Comparison of ENCODE assay signal across 8 cellular contexts in the genomic region with DNA sequence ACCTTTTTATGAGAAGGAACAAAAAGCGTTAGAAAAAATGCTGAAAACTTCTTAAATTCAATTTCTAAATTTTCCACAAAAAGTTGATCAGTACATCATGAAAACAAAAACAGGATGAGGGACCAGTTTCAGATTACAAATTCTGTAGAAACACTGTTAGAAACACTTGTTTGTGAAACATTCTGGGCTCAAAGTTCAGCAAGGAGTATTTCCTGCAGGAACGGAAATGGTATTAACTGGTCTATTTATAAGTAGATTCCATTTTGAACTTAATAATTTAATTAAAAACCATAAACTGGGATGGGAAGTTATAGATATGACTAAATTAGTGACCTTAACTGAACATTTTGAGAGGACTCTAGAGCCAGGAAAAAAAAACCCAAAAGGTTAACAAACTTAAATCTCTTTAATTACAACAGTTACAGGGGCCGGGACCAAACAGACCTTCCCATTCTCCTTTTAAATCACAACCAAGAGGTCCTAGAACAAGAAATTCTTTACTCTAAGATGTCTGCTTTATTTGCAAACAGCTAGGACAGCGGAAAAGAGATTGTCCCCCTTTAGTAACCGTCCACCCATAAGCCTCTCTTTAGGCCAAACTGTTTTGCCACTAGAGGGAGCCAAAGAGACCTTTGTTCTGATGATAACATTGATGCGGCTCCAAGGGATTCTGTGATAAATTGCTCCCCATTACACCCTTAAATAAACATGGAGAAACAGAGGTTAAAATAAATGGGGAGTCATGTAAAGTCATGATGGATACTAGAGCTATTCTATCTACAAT.
DNase-seq lines count a peak whose midpoint lies in the region; ATAC-seq and TF ChIP-seq lines count a peak whose summit lies in the region.

No MANE protein-coding gene starts in this region.

- no peaks in the 10 kb centered on the region for H3K4me1 ChIP-seq in mucosa of descending colon (ENCODE audit: low read depth)

- TF ChIP-seq CTCF in mucosa of descending colon (IDR thresholded peaks at IDR 0.05): peak; percentile 16

- peaks cover 12% of the 10 kb centered on the region for H3K9me3 ChIP-seq in mucosa of descending colon

- H3K36me3 ChIP-seq in mucosa of descending colon (ENCODE audit: low read depth): no peaks in the 10 kb centered on the region

- no peak overlapping the region for H3K4me3 ChIP-seq in mucosa of descending colon

- ATAC-seq in GM19395 (IDR thresholded peaks at IDR 0.05; ENCODE audit: unreplicated experiment) (peak; percentile 88), mucosa of descending colon (no peak), GM21423 (IDR thresholded peaks at IDR 0.05; ENCODE audit: unreplicated experiment) (no peak)

- DNase-seq in NCI-H510A treated with DMSO at 0.1 percent for 48 hours (lab: John Stamatoyannopoulos, UW): peak; percentile 4
- no peak for DNase-seq in NCI-H510A (lab: John Stamatoyannopoulos, UW)
- DNase-seq in NCI-H1105 (lab: John Stamatoyannopoulos, UW): peak; percentile 47
- peak; percentile 20 to 62 for DNase-seq in T47D (ENCODE audit: low read depth in 1 of 2, low spot score in 1 of 2)
- peak in 1 of 3 donors; percentile 63 for DNase-seq in mucosa of descending colon
- no peak for DNase-seq in hippocampal formation (lab: John Stamatoyannopoulos, UW)

- in situ Hi-C loops in T47D (cut with HindIII; ENCODE audit: low pct_unique_long_range_greater_than_20kb, low sequenced_read_pairs): no loop called here

- intact Hi-C loops in mucosa of descending colon (cut with DNase I, micrococcal nuclease): no loop called here

Comparison
In these comparisons a context has a peak if more than half of its experiments do, and no peak if none do; other contexts are left out.
1. DNase-seq: peak in NCI-H510A treated with DMSO at 0.1 percent for 48 hours (single experiment), NCI-H1105 (single experiment) and T47D (2 of 2); none in NCI-H510A (single experiment) and hippocampal formation (0 of 2).